23 cellular contexts compared by ENCODE assay signal in the genomic region with DNA sequence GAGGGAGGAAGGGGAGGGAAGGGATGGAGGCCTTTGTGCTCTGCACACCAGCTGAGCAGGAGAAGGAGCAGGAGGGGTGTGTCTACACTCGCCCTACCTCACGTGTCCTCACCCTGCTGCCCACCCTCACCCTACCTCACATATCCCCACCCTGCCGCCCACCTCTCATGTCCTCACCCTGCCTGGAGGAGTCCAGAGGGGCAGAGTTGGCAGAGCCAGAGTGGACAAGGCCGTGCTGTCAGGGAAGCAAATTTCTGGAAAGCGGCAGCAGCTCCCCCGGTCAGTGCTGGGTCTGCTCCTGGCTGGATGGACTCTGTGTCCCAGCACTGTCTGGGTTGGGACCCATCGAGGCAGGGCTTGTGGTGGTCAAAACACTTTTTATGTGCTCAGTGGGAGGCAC.
DNase-seq lines count a peak whose midpoint lies in the region; ATAC-seq, FAIRE-seq and TF ChIP-seq lines count a peak whose summit lies in the region.
"Had no signal": no experiment of that assay in that cellular context is flagged by ENCODE, and none has a peak within 500 bp of the region (broad histone marks: within the 10 kb centered on the region; RNA-seq: fewer than 3 reads in every experiment).

No MANE protein-coding gene starts in this region.

- WGBS in heart right ventricle, 2 donors: 81 to 83% methylated on average over 7 of the region's 7 CpGs
- WGBS in neuronal stem cell (ENCODE audit: extremely low coverage in 2 of 2, insufficient read length in 2 of 2, insufficient replicate concordance in 1 of 2), 2 donors: no CpG with 5 or more reads among the region's 7 CpGs
- WGBS in gastroesophageal sphincter (ENCODE audit: low coverage in 1 of 2), 2 donors: 80 to 87% methylated on average over 1 to 3 of the region's 7 CpGs

- TF ChIP-seq POLR2A in gastroesophageal sphincter (IDR thresholded peaks at IDR 0.05): no peak

- H3K9me3 ChIP-seq in heart right ventricle (no peaks in the 10 kb centered on the region), kidney (ENCODE audit: control insufficient read depth in 1 of 2, low read length in 2 of 2) (no peaks in the 10 kb centered on the region), neuronal stem cell (replicated peaks in 1 of 2; ENCODE audit: control insufficient read depth in 2 of 2, insufficient read depth in 1 of 2, low read depth in 1 of 2, low read length in 2 of 2) (no peaks in the 10 kb centered on the region), gastroesophageal sphincter (no peaks in the 10 kb centered on the region)
- H3K9me3 ChIP-seq: A549; BLaER1 treated with 17β-estradiol and CSF1 and Interleukin-3, amounts not matched to agents 10 nM and 100 nM; Caco-2 had no signal

- no peak overlapping the region for H4K8ac ChIP-seq in neuronal stem cell (ENCODE audit: low read depth, low read length)

- FAIRE-seq in kidney (lab: Jason Lieb, UNC): no peak
- FAIRE-seq in urothelium cell line (lab: Jason Lieb, UNC): peak; percentile 50
- FAIRE-seq: A549, D721Med, G401.6, GM12891, GM19239 had no signal

- H3K4me2 ChIP-seq in neuronal stem cell (ENCODE audit: insufficient read depth, low read length, poor library complexity, severe bottlenecking): no peak overlapping the region
- H3K4me2 ChIP-seq: A549; BLaER1 treated with 17β-estradiol and CSF1 and Interleukin-3, amounts not matched to agents 10 nM and 100 nM had no signal

- H3K9ac ChIP-seq in kidney (ENCODE audit: low read length in 2 of 2) (no peak overlapping the region), neuronal stem cell (ENCODE audit: low read depth, low read length, poor library complexity) (no peak overlapping the region)
- H3K9ac ChIP-seq: BLaER1 treated with 17β-estradiol and CSF1 and Interleukin-3, amounts not matched to agents 10 nM and 100 nM had no signal

- H3K14ac ChIP-seq in neuronal stem cell (ENCODE audit: low read length): no peak overlapping the region

- no peak overlapping the region for H4K91ac ChIP-seq in neuronal stem cell (ENCODE audit: low read depth, low read length, poor library complexity)

- H3K36me3 ChIP-seq in heart right ventricle: no peaks in the 10 kb centered on the region
- no peaks in the 10 kb centered on the region for H3K36me3 ChIP-seq in kidney (ENCODE audit: control insufficient read depth in 1 of 2, insufficient read depth in 2 of 2, low read length in 2 of 2)
- H3K36me3 ChIP-seq in neuronal stem cell (replicated peaks in 1 of 2; ENCODE audit: control insufficient read depth in 2 of 2, insufficient read depth in 2 of 2, low read length in 2 of 2): no peaks in the 10 kb centered on the region
- no peaks in the 10 kb centered on the region for H3K36me3 ChIP-seq in gastroesophageal sphincter
- H3K36me3 ChIP-seq: BLaER1 treated with 17β-estradiol and CSF1 and Interleukin-3, amounts not matched to agents 10 nM and 100 nM had no signal

- H2BK15ac ChIP-seq in neuronal stem cell (ENCODE audit: low read length): peak overlapping the region; percentile 35

- H3K27ac ChIP-seq in heart right ventricle: no peak overlapping the region
- no peak overlapping the region for H3K27ac ChIP-seq in kidney (ENCODE audit: low read depth in 2 of 2, low read length in 2 of 2)
- H3K27ac ChIP-seq in neuronal stem cell (replicated peaks; ENCODE audit: low read length): no peak overlapping the region
- no peak overlapping the region for H3K27ac ChIP-seq in gastroesophageal sphincter
- H3K27ac ChIP-seq: 22Rv1; A549; BLaER1 treated with 17β-estradiol and CSF1 and Interleukin-3, amounts not matched to agents 10 nM and 100 nM; C4-2B had no signal

- H3K4me1 ChIP-seq in heart right ventricle (no peaks in the 10 kb centered on the region), kidney (ENCODE audit: control insufficient read depth in 1 of 2, insufficient read depth in 1 of 2, low read depth in 1 of 2, low read length in 2 of 2) (no peaks in the 10 kb centered on the region), neuronal stem cell (ENCODE audit: control insufficient read depth in 2 of 2, insufficient read depth in 1 of 2, low read depth in 1 of 2, low read length in 2 of 2) (peaks cover 10 to 14% of the 10 kb centered on the region in 2 donors), gastroesophageal sphincter (no peaks in the 10 kb centered on the region)
- H3K4me1 ChIP-seq: A549; BLaER1 treated with 17β-estradiol and CSF1 and Interleukin-3, amounts not matched to agents 10 nM and 100 nM; Caco-2 had no signal

- no peak overlapping the region for H2BK5ac ChIP-seq in neuronal stem cell (ENCODE audit: low read length)

- H3K23ac ChIP-seq in neuronal stem cell (ENCODE audit: low read depth, low read length, poor library complexity): peak overlapping the region; percentile 30

- H3K4me3 ChIP-seq in heart right ventricle (no peak overlapping the region), kidney (ENCODE audit: low read length in 2 of 2) (no peak overlapping the region), neuronal stem cell (ENCODE audit: low read length in 2 of 2) (no peak overlapping the region), gastroesophageal sphincter (no peak overlapping the region)
- H3K4me3 ChIP-seq: A549; BLaER1 treated with 17β-estradiol and CSF1 and Interleukin-3, amounts not matched to agents 10 nM and 100 nM had no signal

- H3K18ac ChIP-seq in neuronal stem cell (ENCODE audit: low read length): no peak overlapping the region

- H2BK120ac ChIP-seq in neuronal stem cell (ENCODE audit: low read depth, low read length): no peak overlapping the region

- H3K4ac ChIP-seq in neuronal stem cell (ENCODE audit: low read length): no peak overlapping the region

- intact Hi-C loops in left ventricle myocardium superior (cut with micrococcal nuclease) (no loop called here), heart right ventricle (cut with DNase I) (no loop called here), kidney (cut with DNase I) (no loop called here)

- peaks cover 0 to 61% (median 12%) of the 10 kb centered on the region in 7 donors for H3K27me3 ChIP-seq in heart right ventricle
- no peaks in the 10 kb centered on the region for H3K27me3 ChIP-seq in neuronal stem cell (ENCODE audit: control insufficient read depth in 3 of 3, insufficient read depth in 3 of 3, low read depth in 1 of 3, low read length in 3 of 3)
- peaks cover 87% of the 10 kb centered on the region for H3K27me3 ChIP-seq in gastroesophageal sphincter

- H3K79me1 ChIP-seq in neuronal stem cell (ENCODE audit: low read depth, low read length): no peaks in the 10 kb centered on the region

- DNase-seq in left ventricle myocardium superior (peak; percentile 8), heart right ventricle (no peak), kidney (peak; percentile 37), neuronal stem cell (ENCODE audit: low spot score) (no peak), urothelium cell line (ENCODE audit: low spot score) (no peak)
- DNase-seq in activated naive CD4-positive, alpha-beta T cell treated with Interleukin-2 at 50 U/mL for 16 hours: no peak
- DNase-seq: AML-193; Caco-2; Calu3; CD4-positive, alpha-beta T cell; CD8-positive, alpha-beta T cell; DMS79 treated with DMSO at 0.1 percent for 48 hours; GF-D8 had no signal

- H2AK5ac ChIP-seq in neuronal stem cell (ENCODE audit: low read depth, low read length): no peak overlapping the region

- H2BK12ac ChIP-seq in neuronal stem cell (ENCODE audit: low read length): no peak overlapping the region

- no peak for TF ChIP-seq CTCF in heart right ventricle (IDR thresholded peaks at IDR 0.05)
- TF ChIP-seq CTCF in kidney (IDR thresholded peaks at IDR 0.05; ENCODE audit: borderline replicate concordance, extremely low read depth, insufficient read depth): no peak
- TF ChIP-seq CTCF in gastroesophageal sphincter (IDR thresholded peaks at IDR 0.05): no peak

- H2AFZ ChIP-seq in neuronal stem cell (ENCODE audit: low read length): no peak overlapping the region

- ATAC-seq in left ventricle myocardium superior (no peak), heart right ventricle (no peak), GM19324 (IDR thresholded peaks at IDR 0.05; ENCODE audit: low FRiP score, unreplicated experiment) (no peak), gastroesophageal sphincter (no peak)
- ATAC-seq: A549; CD8-positive, alpha-beta T cell had no signal

- TF ChIP-seq EP300 in gastroesophageal sphincter (IDR thresholded peaks at IDR 0.05): no peak

Comparison
In these comparisons a context has a peak if more than half of its experiments do, and no peak if none do; other contexts are left out.
1. DNase-seq: peak in left ventricle myocardium superior (single experiment) and kidney (single experiment); none in heart right ventricle (0 of 2), neuronal stem cell (single experiment), urothelium cell line (single experiment) and activated naive CD4-positive, alpha-beta T cell treated with Interleukin-2 at 50 U/mL for 16 hours (single experiment).